9 cellular contexts compared by ENCODE assay signal in the genomic region with DNA sequence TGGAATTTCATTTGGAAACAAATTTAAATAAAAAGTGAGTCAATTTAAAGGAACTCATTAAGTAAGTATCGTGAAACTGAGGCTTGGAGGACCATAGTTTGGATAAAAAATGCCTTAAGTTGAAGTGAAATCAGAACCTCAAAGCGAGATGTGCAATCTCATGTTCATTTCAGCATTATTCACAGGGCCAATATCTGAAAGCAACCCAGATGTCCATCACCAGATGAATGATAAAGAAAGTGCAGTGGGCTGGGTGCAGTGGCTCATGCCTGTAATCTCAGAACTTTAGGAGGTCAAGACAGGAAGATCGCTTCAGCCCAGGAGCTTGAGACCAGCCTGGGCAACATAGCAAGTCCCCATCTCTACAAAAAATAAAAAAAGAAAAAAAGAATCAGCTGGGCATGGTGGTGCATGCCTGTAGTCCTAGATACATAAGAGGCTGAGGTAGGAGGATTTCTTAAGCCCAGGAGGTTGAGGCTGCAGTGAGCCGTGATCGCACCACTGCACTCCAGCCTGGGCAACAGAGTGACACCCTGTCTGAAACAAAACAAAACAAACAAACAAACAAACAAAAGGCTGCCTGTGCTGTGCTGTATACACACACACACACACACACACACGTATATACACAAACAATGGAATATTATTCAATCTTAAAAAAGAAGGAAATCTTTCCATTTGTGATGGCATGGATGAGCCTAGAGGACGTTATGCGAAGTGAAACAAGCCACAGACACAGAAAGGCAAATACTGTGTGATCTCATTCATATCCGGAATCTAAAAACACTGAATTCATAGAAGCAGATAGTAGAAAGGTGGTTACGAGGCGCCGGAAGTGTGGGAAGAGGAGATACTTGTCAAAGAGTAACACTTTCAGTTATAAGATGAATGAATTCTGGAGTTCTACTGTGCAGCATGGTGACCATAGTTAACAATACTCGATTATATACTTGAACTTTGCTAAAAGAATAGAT. TPM values are rescaled to one million over a fixed set of nuclear protein-coding genes. Genes with fewer than 3 reads are reported as not detected.
A peak's percentile ranks its signal among the peaks of the same experiment; 100 is the strongest.
DNase-seq lines count a peak whose midpoint lies in the region; ATAC-seq lines count a peak whose summit lies in the region.
"Had no signal": no experiment of that assay in that cellular context is flagged by ENCODE, and none has a peak within 500 bp of the region (broad histone marks: within the 10 kb centered on the region; RNA-seq: fewer than 3 reads in every experiment).

No MANE protein-coding gene starts in this region.

- H3K79me2 ChIP-seq in mesendoderm (ENCODE audit: control insufficient read depth, insufficient read depth, low read length), result no peaks in the 10 kb centered on the region

- WGBS in mesendoderm (ENCODE audit: extremely low coverage, insufficient coverage, low lambda C conversion rate), result no CpG with 5 or more reads among the region's 13 CpGs

- H3K18ac ChIP-seq in mesendoderm (ENCODE audit: low read length), result no peak overlapping the region

- H3K4me1 ChIP-seq in mesendoderm (ENCODE audit: control insufficient read depth, low read depth, low read length), result no peaks in the 10 kb centered on the region

- no peak overlapping the region for H2BK5ac ChIP-seq in mesendoderm (ENCODE audit: low read length)

- no peak overlapping the region for H2AK5ac ChIP-seq in mesendoderm (ENCODE audit: low read length)

- H3K27me3 ChIP-seq in mesendoderm (ENCODE audit: insufficient read depth, low read length, poor library complexity), result no peaks in the 10 kb centered on the region

- no peak overlapping the region for H2BK15ac ChIP-seq in mesendoderm (replicated peaks; ENCODE audit: low read depth)

- H3K9ac ChIP-seq in mesendoderm (ENCODE audit: low read length), result no peak overlapping the region

- no peak overlapping the region for H2BK120ac ChIP-seq in mesendoderm (ENCODE audit: low read depth, low read length)

- H4K8ac ChIP-seq in mesendoderm (ENCODE audit: low read depth, low read length), result no peak overlapping the region

- no peaks in the 10 kb centered on the region for H3K79me1 ChIP-seq in mesendoderm (ENCODE audit: low read length)

- H3K27ac ChIP-seq in mesendoderm (ENCODE audit: low read depth, low read length), result no peak overlapping the region

- H4K5ac ChIP-seq in mesendoderm (ENCODE audit: low read length), result no peak overlapping the region

- no peaks in the 10 kb centered on the region for H3K36me3 ChIP-seq in mesendoderm (ENCODE audit: control insufficient read depth, insufficient read depth, low read length)

- no peak overlapping the region for H3K4ac ChIP-seq in mesendoderm (ENCODE audit: low read depth, low read length)

- no peak overlapping the region for H3K4me3 ChIP-seq in mesendoderm (ENCODE audit: low read length)

- DNase-seq in activated T-cell treated with anti-CD3 and anti-CD28 coated beads for 48 hours (ENCODE audit: low read depth) (peak; percentile 53), mesendoderm (no peak), NCI-H748 (lab: John Stamatoyannopoulos, UW; ENCODE audit: unreplicated experiment) (no peak), COR-L47 (lab: John Stamatoyannopoulos, UW) (no peak)
- peak; percentile 16 for DNase-seq in stimulated activated CD8-positive, alpha-beta memory T cell treated with anti-CD3 and anti-CD28 coated beads, Interleukin-15, amount 100 ng/mL, for 24 hours (ENCODE audit: low read depth)
- DNase-seq: cortex of kidney had no signal

- no peak overlapping the region for H3K56ac ChIP-seq in mesendoderm (ENCODE audit: low read length)

- H3K4me2 ChIP-seq in mesendoderm (ENCODE audit: low read length), result no peak overlapping the region

- ATAC-seq in GM19455 (IDR thresholded peaks at IDR 0.05; ENCODE audit: unreplicated experiment) (peak; percentile 91), HG03457 (IDR thresholded peaks at IDR 0.05; ENCODE audit: unreplicated experiment) (peak; percentile 78), GM18498 (IDR thresholded peaks at IDR 0.05; ENCODE audit: unreplicated experiment) (no peak)

- no peak overlapping the region for H3K23ac ChIP-seq in mesendoderm (ENCODE audit: low read length)

RNA-seq across cellular contexts. Expression of a gene that starts 14.5 kb away (rescaled TPM):
- 1.1 TPM for polyA plus RNA-seq in mesendoderm (2013, experiment 1 of 2)
- 1.1 TPM for polyA plus RNA-seq in mesendoderm (2013, experiment 2 of 2)

Comparison
In these comparisons a context has a peak if more than half of its experiments do, and no peak if none do; other contexts are left out.
1. DNase-seq: peak in activated T-cell treated with anti-CD3 and anti-CD28 coated beads for 48 hours (single experiment) and stimulated activated CD8-positive, alpha-beta memory T cell treated with anti-CD3 and anti-CD28 coated beads, Interleukin-15, amount 100 ng/mL, for 24 hours (single experiment); none in mesendoderm (single experiment), NCI-H748 (single experiment) and COR-L47 (single experiment).